ENCODE assay signal across 29 cellular contexts in the genomic region with DNA sequence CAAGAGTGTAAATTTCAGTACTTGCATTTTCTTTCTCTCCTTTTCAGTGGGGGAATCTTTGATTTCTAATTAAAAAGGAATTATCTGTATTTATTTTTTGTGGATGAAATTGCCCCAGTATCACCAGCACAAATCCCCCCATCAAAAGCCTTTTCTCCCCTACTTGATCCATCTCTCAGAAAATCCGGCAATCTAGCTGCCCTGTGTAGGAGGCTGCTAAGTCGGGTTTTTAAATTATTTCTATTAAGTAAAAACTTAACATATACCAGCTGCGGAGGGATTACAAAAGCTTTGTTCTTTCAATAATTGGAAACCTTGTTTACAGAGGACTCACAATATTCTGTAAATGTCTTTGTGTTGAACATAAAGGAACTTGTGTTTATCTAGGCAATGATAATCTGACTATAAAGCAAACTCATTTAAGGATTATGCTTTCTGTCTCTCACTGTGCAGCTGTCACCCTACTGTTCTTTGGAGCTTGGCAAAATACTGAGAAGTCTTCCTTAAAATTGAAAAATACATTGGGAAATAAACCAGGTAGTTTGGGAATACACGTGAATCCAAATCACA.
DNase-seq lines count a peak whose midpoint lies in the region; TF ChIP-seq lines count a peak whose summit lies in the region.
"Had no signal": no experiment of that assay in that cellular context is flagged by ENCODE, and none has a peak within 500 bp of the region (broad histone marks: within the 10 kb centered on the region; RNA-seq: fewer than 3 reads in every experiment).

No MANE protein-coding gene starts in this region.

- TF ChIP-seq CTCF in A673 (conservative IDR thresholded peaks at IDR 0.05; ENCODE audit: low read depth, low read length) (no peak), MM.1S (IDR thresholded peaks at IDR 0.05; ENCODE audit: low read length) (no peak)

- H3K27ac ChIP-seq in A673 (ENCODE audit: low read depth, low read length, poor library complexity, severe bottlenecking), result peak overlapping the region; percentile 89
- H3K27ac ChIP-seq in MM.1S (ENCODE audit: low read length), result no peak overlapping the region
- H3K27ac ChIP-seq: adrenal gland, HL-60, left ventricle myocardium inferior, prostate gland, SJSA1, vagina had no signal

- BruUV-seq in A673 (replicated peaks; lab: Mats Ljungman, UMichigan), result no TSS peak

- H3F3A ChIP-seq in MM.1S (ENCODE audit: insufficient read depth, low read length), result no peaks in the 10 kb centered on the region

- H3K4me1 ChIP-seq in A673 (ENCODE audit: insufficient read depth, low read length, poor library complexity, severe bottlenecking) (peaks cover 57% of the 10 kb centered on the region), MM.1S (ENCODE audit: low read length) (no peaks in the 10 kb centered on the region)
- H3K4me1 ChIP-seq: adrenal gland, BE2C, prostate gland, SJSA1, vagina had no signal

- no peaks in the 10 kb centered on the region for H3K9me3 ChIP-seq in A673 (ENCODE audit: low read depth, low read length, poor library complexity, severe bottlenecking)
- H3K9me3 ChIP-seq in MM.1S (replicated peaks; ENCODE audit: insufficient read depth, low read length), result no peaks in the 10 kb centered on the region
- H3K9me3 ChIP-seq: adrenal gland, BE2C, left ventricle myocardium inferior, prostate gland, SJSA1, vagina had no signal

- no peaks in the 10 kb centered on the region for H4K20me1 ChIP-seq in MM.1S (ENCODE audit: insufficient read depth, low read length)

- H3K4me2 ChIP-seq in MM.1S (ENCODE audit: low read depth, low read length), result no peak overlapping the region

- no peak overlapping the region for H2AFZ ChIP-seq in MM.1S (ENCODE audit: low read length)

- H3K9ac ChIP-seq in MM.1S (ENCODE audit: low read length), result no peak overlapping the region

- POLR2A ChIA-PET in A673 (lab: Charles Lee; ENCODE audit: low non-redundant PET), result interaction anchor here (0.6 kb wide), 1 partner anchor 12 kb away, joined by 3 read pairs; no protein-coding TSS in a partner anchor

- DNase-seq in A673 (ENCODE audit: low spot score) (peak; percentile 77), DMS153 treated with DMSO at 0.1 percent for 48 hours (lab: John Stamatoyannopoulos, UW; ENCODE audit: unreplicated experiment) (peak; percentile 29), NCI-H69 (lab: John Stamatoyannopoulos, UW) (peak; percentile 83), globus pallidus (ENCODE audit: low spot score) (peak; percentile 31), GDM1 (lab: John Stamatoyannopoulos, UW) (no peak), MM.1S (no peak), T1000 (lab: John Stamatoyannopoulos, UW) (no peak)
- no peak for DNase-seq in activated naive CD4-positive, alpha-beta T cell treated with Interleukin-2 at 50 U/mL for 16 hours
- DNase-seq: activated CD4-positive, alpha-beta memory T cell treated with anti-CD3 and anti-CD28 coated beads for 36 hours; activated CD4-positive, CD25-positive, alpha-beta regulatory T cell treated with anti-CD3 and anti-CD28 coated beads, Interleukin-2, amount 50 U/mL, for 72 hours; activated CD8-positive, alpha-beta memory T cell treated with anti-CD3 and anti-CD28 coated beads, Interleukin-2, amount 50 U/mL, for 48 hours; activated naive CD4-positive, alpha-beta T cell treated with anti-CD3 and anti-CD28 coated beads, Interleukin-2, amount 10 ng/mL, durations not matched to agents 7 days and 5 days; adrenal gland; BE2C; CD8-positive, alpha-beta T cell; DMS53; glutamatergic neuron; H7; KBM-7; left ventricle myocardium inferior; naive B cell; NCI-H526; stimulated activated CD4-positive, alpha-beta T cell treated with anti-CD3 and anti-CD28 coated beads, Interleukin-2, amount 100 ng/mL, for 48 hours; stimulated activated naive CD8-positive, alpha-beta T cell treated with anti-CD3 and anti-CD28 coated beads, Interleukin-15, amount 100 ng/mL, for 72 hours; T-cell had no signal

- no peak overlapping the region for H3K4me3 ChIP-seq in A673 (ENCODE audit: low read depth, low read length, poor library complexity, severe bottlenecking)
- no peak overlapping the region for H3K4me3 ChIP-seq in MM.1S (ENCODE audit: low read length)
- H3K4me3 ChIP-seq: adrenal gland, left ventricle myocardium inferior, prostate gland, SJSA1, vagina had no signal

- no peaks in the 10 kb centered on the region for H3K79me2 ChIP-seq in MM.1S (ENCODE audit: low read length)

- H3K36me3 ChIP-seq in A673 (ENCODE audit: insufficient read depth, low read length, poor library complexity, severe bottlenecking) (no peaks in the 10 kb centered on the region), MM.1S (replicated peaks; ENCODE audit: insufficient read depth, low read length) (no peaks in the 10 kb centered on the region)
- H3K36me3 ChIP-seq: adrenal gland, BE2C, left ventricle myocardium inferior, prostate gland, SJSA1, vagina had no signal

- CTCF ChIA-PET in A673 (lab: Charles Lee), result interaction anchor here (0.6 kb wide), 1 partner anchor 13 kb away, joined by 3 read pairs; no protein-coding TSS in a partner anchor

- H3K27me3 ChIP-seq in A673 (replicated peaks; ENCODE audit: insufficient read depth, low read depth, low read length, poor library complexity), result no peaks in the 10 kb centered on the region
- H3K27me3 ChIP-seq in MM.1S (replicated peaks; ENCODE audit: insufficient read depth, low read length), result no peaks in the 10 kb centered on the region
- H3K27me3 ChIP-seq: adrenal gland, vagina had no signal

- H3K9me2 ChIP-seq in MM.1S (replicated peaks; ENCODE audit: insufficient read depth, low read length), result no peaks in the 10 kb centered on the region

- intact Hi-C loops in A673 (cut with micrococcal nuclease; ENCODE audit: unreplicated experiment), result no loop called here

Comparison
In these comparisons a context has a peak if more than half of its experiments do, and no peak if none do; other contexts are left out.
1. DNase-seq: peak in A673 (single experiment), DMS153 treated with DMSO at 0.1 percent for 48 hours (single experiment), NCI-H69 (single experiment) and globus pallidus (single experiment); none in GDM1 (single experiment), MM.1S (single experiment), activated naive CD4-positive, alpha-beta T cell treated with Interleukin-2 at 50 U/mL for 16 hours (single experiment) and T1000 (single experiment).